11 cellular contexts compared by ENCODE assay signal in genomic region chr21:44085491-44086321, GRCh38. TPM values are rescaled to one million over a fixed set of nuclear protein-coding genes. Genes with fewer than 3 reads are reported as not detected.
DNase-seq lines count a peak whose midpoint lies in the region; ATAC-seq and TF ChIP-seq lines count a peak whose summit lies in the region.
"Had no signal": no experiment of that assay in that cellular context is flagged by ENCODE, and none has a peak within 500 bp of the region (broad histone marks: within the 10 kb centered on the region; RNA-seq: fewer than 3 reads in every experiment).

No MANE protein-coding gene starts in this region.

- whole genome bisulfite sequencing in testis, 2 donors = 65% methylated on average over 15 of the region's 15 CpGs

- intact Hi-C loops in testis (cut with DNase I; ENCODE audit: low total_unique reads) = no loop called here

- CTCF ChIA-PET in activated CD8-positive, alpha-beta memory T cell treated with anti-CD3 and anti-CD28 coated beads, Interleukin-2, amount 10 ng/mL, durations not matched to agents 7 days and 5 days (lab: Charles Lee) = interaction anchor here (1.1 to 3.6 kb wide), 6 partner anchors 8 to 212 kb away, joined by 3 to 19 read pairs (median 11); partner anchors contain the start of gene TRAPPC10

- H3K36me3 Mint-ChIP-seq in activated CD8-positive, alpha-beta memory T cell treated with anti-CD3 and anti-CD28 coated beads, Interleukin-2, amount 10 ng/mL, durations not matched to agents 7 days and 5 days = peaks cover 80% of the 10 kb centered on the region

- peak overlapping the region; percentile 97 for H3K27ac Mint-ChIP-seq in activated CD8-positive, alpha-beta memory T cell treated with anti-CD3 and anti-CD28 coated beads, Interleukin-2, amount 10 ng/mL, durations not matched to agents 7 days and 5 days

- H3K27me3 ChIP-seq in testis = no peaks in the 10 kb centered on the region

- no peak for TF ChIP-seq CTCF in testis (IDR thresholded peaks at IDR 0.05)

- peak overlapping the region; percentile 74 for H3K4me3 Mint-ChIP-seq in activated CD8-positive, alpha-beta memory T cell treated with anti-CD3 and anti-CD28 coated beads, Interleukin-2, amount 10 ng/mL, durations not matched to agents 7 days and 5 days

- peak; percentile 38 for DNase-seq in activated CD8-positive, alpha-beta memory T cell treated with anti-CD3 and anti-CD28 coated beads, Interleukin-2, amount 10 ng/mL, durations not matched to agents 7 days and 5 days
- no peak for DNase-seq in activated CD8-positive, alpha-beta memory T cell treated with anti-CD3 and anti-CD28 coated beads for 24 hours
- peak; percentile 21 for DNase-seq in dermis blood vessel endothelial cell
- DNase-seq in medulla oblongata (ENCODE audit: extremely low spot score) = peak; percentile 86
- peak; percentile 49 for DNase-seq in testis
- DNase-seq in HT-29 (ENCODE audit: low spot score) = no peak
- DNase-seq: H7; NCI-H446; stimulated activated CD4-positive, alpha-beta T cell treated with anti-CD3 and anti-CD28 coated beads, Interleukin-1b, Interleukin-23, amount 100 ng/mL, for 48 hours had no signal

- no peak for TF ChIP-seq POLR2A in testis (IDR thresholded peaks at IDR 0.05)

- H3K4me1 Mint-ChIP-seq in activated CD8-positive, alpha-beta memory T cell treated with anti-CD3 and anti-CD28 coated beads, Interleukin-2, amount 10 ng/mL, durations not matched to agents 7 days and 5 days = peaks cover 96% of the 10 kb centered on the region

- H3K4me3 ChIP-seq in testis = no peak overlapping the region

- H3K36me3 ChIP-seq in testis (ENCODE audit: low read depth, missing control alignments) = no peaks in the 10 kb centered on the region

- no peaks in the 10 kb centered on the region for H3K9me3 ChIP-seq in testis

- peak overlapping the region; percentile 57 to 70 for H3K27ac ChIP-seq in testis

- H3K4me1 ChIP-seq in testis = peaks cover 18% of the 10 kb centered on the region

- no peak for ATAC-seq in activated CD8-positive, alpha-beta memory T cell treated with anti-CD3 and anti-CD28 coated beads, Interleukin-2, amount 10 ng/mL, durations not matched to agents 7 days and 5 days
- ATAC-seq in HG03439 (IDR thresholded peaks at IDR 0.05; ENCODE audit: unreplicated experiment) (no peak), GM18511 (IDR thresholded peaks at IDR 0.05; ENCODE audit: unreplicated experiment) (no peak)

- H3K27me3 Mint-ChIP-seq in activated CD8-positive, alpha-beta memory T cell treated with anti-CD3 and anti-CD28 coated beads, Interleukin-2, amount 10 ng/mL, durations not matched to agents 7 days and 5 days = no peaks in the 10 kb centered on the region

- H3K9me3 Mint-ChIP-seq in activated CD8-positive, alpha-beta memory T cell treated with anti-CD3 and anti-CD28 coated beads, Interleukin-2, amount 10 ng/mL, durations not matched to agents 7 days and 5 days (ENCODE audit: low read depth) = no peaks in the 10 kb centered on the region

RNA-seq across cellular contexts. Expression of gene PWP2, which starts 21.5 kb away (rescaled TPM):
- 1 to 10 TPM; 9.3 to 9.6 TPM for total RNA-seq in activated CD8-positive, alpha-beta memory T cell treated with anti-CD3 and anti-CD28 coated beads, Interleukin-2, amount 10 ng/mL, durations not matched to agents 7 days and 5 days
- total RNA-seq in dermis blood vessel endothelial cell = 8.2 and 39.1 TPM in 2 replicates
- total RNA-seq in testis = 10 to 100 TPM in 1 of 2 donors, 1 to 10 TPM in 1; 7.8 to 23.7 TPM
- 10.8 TPM for polyA plus RNA-seq in testis (ENCODE audit: insufficient read depth, low read depth, low replicate concordance)
- 6.7 and 20.5 TPM in 2 replicates for total RNA-seq in HT-29 (2014; rRNA removed; shearing (Covaris generic))

RNA-seq across cellular contexts. Expression of gene GATD3, which starts 47.8 kb away (rescaled TPM):
- 10 to 100 TPM; 10.0 to 12.5 TPM for total RNA-seq in activated CD8-positive, alpha-beta memory T cell treated with anti-CD3 and anti-CD28 coated beads, Interleukin-2, amount 10 ng/mL, durations not matched to agents 7 days and 5 days
- total RNA-seq in dermis blood vessel endothelial cell = 6.0 and 58.4 TPM in 2 replicates
- 10 to 100 TPM; 20.1 to 78.3 TPM for total RNA-seq in testis
- 19.0 TPM for polyA plus RNA-seq in testis (ENCODE audit: insufficient read depth, low read depth, low replicate concordance)
- 3.4 and 3.9 TPM in 2 replicates for total RNA-seq in HT-29 (2014; rRNA removed; shearing (Covaris generic))

Comparison
In these comparisons a context has a peak if more than half of its experiments do, and no peak if none do; other contexts are left out.
1. DNase-seq: peak in activated CD8-positive, alpha-beta memory T cell treated with anti-CD3 and anti-CD28 coated beads, Interleukin-2, amount 10 ng/mL, durations not matched to agents 7 days and 5 days (single experiment), dermis blood vessel endothelial cell (single experiment), medulla oblongata (single experiment) and testis (single experiment); none in activated CD8-positive, alpha-beta memory T cell treated with anti-CD3 and anti-CD28 coated beads for 24 hours (single experiment) and HT-29 (single experiment).